Comparison of ENCODE assay signal across 15 cellular contexts in genomic region chr12:118126119-118126757, GRCh38. TPM values are rescaled to one million over a fixed set of nuclear protein-coding genes. Genes with fewer than 3 reads are reported as not detected.
DNase-seq lines count a peak whose midpoint lies in the region; ATAC-seq and TF ChIP-seq lines count a peak whose summit lies in the region.
"Had no signal": no experiment of that assay in that cellular context is flagged by ENCODE, and none has a peak within 500 bp of the region (broad histone marks: within the 10 kb centered on the region; RNA-seq: fewer than 3 reads in every experiment).

No MANE protein-coding gene starts in this region.

- no peak for TF ChIP-seq CTCF in right atrium auricular region (IDR thresholded peaks at IDR 0.05)
- no peak for TF ChIP-seq CTCF in heart left ventricle (IDR thresholded peaks at IDR 0.05)
- TF ChIP-seq CTCF in upper lobe of left lung (IDR thresholded peaks at IDR 0.05): no peak

- TF ChIP-seq POLR2A in heart left ventricle (IDR thresholded peaks at IDR 0.05) (no peak), upper lobe of left lung (IDR thresholded peaks at IDR 0.05) (no peak)

- intact Hi-C loops in Right ventricle myocardium inferior (cut with DNase I) (no loop called here), heart left ventricle (cut with DNase I) (no loop called here)

- H3K27ac ChIP-seq in right atrium auricular region (peak overlapping the region in 1 of 2 donors; percentile 4), heart left ventricle (peak overlapping the region in 9 of 12 donors; percentile 21 to 77 (median 47)), upper lobe of left lung (peak overlapping the region in 1 of 4 donors; percentile 61)
- H3K27ac ChIP-seq: GM23248 had no signal

- peaks cover 0 to 1% of the 10 kb centered on the region in 2 donors for H3K4me1 ChIP-seq in right atrium auricular region
- H3K4me1 ChIP-seq in heart left ventricle: peaks cover 0 to 9% (median 0%) of the 10 kb centered on the region in 12 donors
- H3K4me1 ChIP-seq in upper lobe of left lung: peaks cover 0 to 10% (median 3%) of the 10 kb centered on the region in 4 donors

- H3K27me3 ChIP-seq in right atrium auricular region (no peaks in the 10 kb centered on the region), heart left ventricle (no peaks in the 10 kb centered on the region), upper lobe of left lung (no peaks in the 10 kb centered on the region), MG63 (no peaks in the 10 kb centered on the region)

- H3K36me3 ChIP-seq in right atrium auricular region (no peaks in the 10 kb centered on the region), heart left ventricle (peaks cover 0 to 4% (median 0%) of the 10 kb centered on the region in 9 donors), upper lobe of left lung (no peaks in the 10 kb centered on the region), MG63 (peaks cover 7% of the 10 kb centered on the region)

- peak; percentile 65 for DNase-seq in Right ventricle myocardium inferior (ENCODE audit: missing footprints)
- no peak for DNase-seq in right atrium auricular region (ENCODE audit: low spot score)
- peak; percentile 37 to 72 (median 68) for DNase-seq in heart left ventricle
- DNase-seq in midbrain (lab: John Stamatoyannopoulos, UW): peak; percentile 16
- peak; percentile 72 to 91 for DNase-seq in upper lobe of left lung
- DNase-seq in MG63: no peak
- DNase-seq in NCI-H82 (lab: John Stamatoyannopoulos, UW): no peak
- DNase-seq: activated CD8-positive, alpha-beta memory T cell treated with anti-CD3 and anti-CD28 coated beads, Interleukin-2, amount 50 U/mL, for 48 hours; activated naive CD4-positive, alpha-beta T cell treated with anti-CD3 and anti-CD28 coated beads for 36 hours; CD4-positive, alpha-beta memory T cell; GM23248; hippocampal formation; nephron progenitor cell; SIG-M5 had no signal

- no peak for TF ChIP-seq EP300 in upper lobe of left lung (IDR thresholded peaks at IDR 0.05)

- WGBS in heart left ventricle, 4 donors: 36 to 63% (median 56%) methylated on average over 9 to 13 of the region's 13 CpGs
- 71 to 76% methylated on average over 8 to 13 of the region's 13 CpGs for WGBS in upper lobe of left lung, 2 donors

- ATAC-seq in Right ventricle myocardium inferior (peak; percentile 79), heart left ventricle (peak; percentile 76 to 88 (median 84)), upper lobe of left lung (ENCODE audit: low FRiP score in 2 of 2) (peak in 1 of 2 donors; percentile 67), GM18519 (IDR thresholded peaks at IDR 0.05; ENCODE audit: low FRiP score, unreplicated experiment) (no peak)

- H3K4me3 ChIP-seq in right atrium auricular region (no peak overlapping the region), heart left ventricle (peak overlapping the region in 2 of 12 donors; percentile 1 to 21), upper lobe of left lung (no peak overlapping the region), MG63 (no peak overlapping the region)
- H3K4me3 ChIP-seq: GM23248 had no signal

- H3K9me3 ChIP-seq in right atrium auricular region: no peaks in the 10 kb centered on the region
- H3K9me3 ChIP-seq in heart left ventricle: no peaks in the 10 kb centered on the region
- no peaks in the 10 kb centered on the region for H3K9me3 ChIP-seq in upper lobe of left lung
- H3K9me3 ChIP-seq in MG63: peaks cover 2% of the 10 kb centered on the region; the same call in 1 of the 2 replicates

RNA-seq across cellular contexts. Expression of gene PEBP1, which starts 9.7 kb away (rescaled TPM):
- total RNA-seq in Right ventricle myocardium inferior (459 TPM), right atrium auricular region (100 to 1,000 TPM; 428 to 539 TPM), heart left ventricle (100 to 1,000 TPM; 301 to 751 (median 420) TPM), upper lobe of left lung (100 to 1,000 TPM in 5 of 6 donors, 10 to 100 TPM in 1; 92.2 to 432 (median 214) TPM)
- 100 to 1,000 TPM; 295 to 554 TPM for polyA plus RNA-seq in heart left ventricle
- 213 and 258 TPM in 2 replicates for total RNA-seq in MG63 (2014; rRNA removed; shearing (Covaris generic); ENCODE audit: low replicate concordance)

RNA-seq across cellular contexts. Expression of gene VSIG10, which starts 22.4 kb away (rescaled TPM):
- total RNA-seq in Right ventricle myocardium inferior: 12.4 TPM
- 10 to 100 TPM; 11.0 to 12.4 TPM for total RNA-seq in right atrium auricular region
- 10 to 100 TPM in 6 of 9 donors, 1 to 10 TPM in 3; 6.9 to 17.7 (median 10.7) TPM for total RNA-seq in heart left ventricle
- 10 to 100 TPM in 1 of 2 donors, 1 to 10 TPM in 1; 6.3 to 11.3 TPM for polyA plus RNA-seq in heart left ventricle
- 100 to 1,000 TPM in 1 of 6 donors, 10 to 100 TPM in 5; 44.1 to 157 (median 72.8) TPM for total RNA-seq in upper lobe of left lung
- 23.9 and 29.4 TPM in 2 replicates for total RNA-seq in MG63 (2014; rRNA removed; shearing (Covaris generic); ENCODE audit: low replicate concordance)

Comparison
In these comparisons a context has a peak if more than half of its experiments do, and no peak if none do; other contexts are left out.
1. DNase-seq: peak in Right ventricle myocardium inferior (single experiment), heart left ventricle (5 of 5), midbrain (single experiment) and upper lobe of left lung (2 of 2); none in right atrium auricular region (single experiment), MG63 (single experiment) and NCI-H82 (single experiment).